ENCODE assay signal across 22 cellular contexts in the genomic region with DNA sequence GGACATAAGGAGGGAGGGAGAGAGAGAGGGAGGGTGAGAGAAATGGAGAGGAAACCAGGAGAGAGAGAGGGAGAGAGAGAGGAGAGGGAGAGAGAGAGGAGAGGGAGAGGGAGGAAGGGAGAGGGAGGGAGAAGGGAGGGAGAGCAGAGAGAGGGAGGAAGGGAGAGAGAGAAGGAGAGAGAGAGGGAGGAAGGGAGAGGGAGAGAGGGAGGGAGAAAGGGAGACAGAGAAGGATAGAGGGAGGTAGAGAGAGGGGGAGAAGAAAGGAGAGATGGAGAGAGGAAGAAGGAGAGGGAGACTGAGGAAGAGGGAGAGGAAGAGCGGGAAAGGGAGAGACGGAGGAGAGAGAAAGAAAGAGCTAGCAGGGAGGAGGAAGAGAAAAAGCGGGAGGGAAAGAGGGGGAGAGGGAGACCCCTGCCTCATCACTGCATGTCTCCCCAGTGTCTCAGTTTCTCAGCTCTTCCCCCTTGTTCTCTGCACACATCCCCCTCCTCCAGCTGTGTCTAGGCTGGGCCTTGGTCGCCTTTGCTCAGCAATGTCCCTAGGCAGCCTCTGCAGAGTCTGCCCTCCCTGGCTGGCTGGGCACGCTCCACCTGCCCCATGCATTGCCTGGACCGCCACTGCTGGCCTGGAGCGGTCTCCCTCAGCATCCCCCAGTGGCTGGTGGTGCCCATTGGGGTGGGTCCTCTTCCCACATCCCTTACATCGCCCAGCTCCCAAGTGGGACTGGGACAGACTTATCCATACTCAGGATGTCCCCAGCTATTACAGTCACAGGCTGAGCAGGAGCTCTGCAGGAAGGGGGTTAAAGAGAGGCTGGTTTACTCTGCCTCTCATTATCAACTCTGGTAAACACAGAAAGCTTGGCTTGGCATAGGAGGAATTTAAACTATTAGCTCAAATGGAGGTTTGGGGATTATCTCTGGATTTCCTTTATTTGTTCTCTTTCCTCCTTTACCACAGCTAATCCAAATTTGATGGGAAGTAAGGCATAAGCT.
DNase-seq lines count a peak whose midpoint lies in the region; ATAC-seq and TF ChIP-seq lines count a peak whose summit lies in the region.
"Had no signal": no experiment of that assay in that cellular context is flagged by ENCODE, and none has a peak within 500 bp of the region (broad histone marks: within the 10 kb centered on the region; RNA-seq: fewer than 3 reads in every experiment).

No MANE protein-coding gene starts in this region.

- no peak for TF ChIP-seq EP300 in esophagus muscularis mucosa (IDR thresholded peaks at IDR 0.05)

- H3K4me1 Mint-ChIP-seq in brain (peaks cover 45% of the 10 kb centered on the region), neural progenitor cell (peaks cover 24% of the 10 kb centered on the region)
- no peaks in the 10 kb centered on the region for H3K4me1 Mint-ChIP-seq in stimulated activated effector memory CD8-positive, alpha-beta T cell treated with anti-CD3 and anti-CD28 coated beads, Interleukin-12 subunit alpha, Interleukin-12 subunit beta, amount 100 ng/mL, for 72 hours
- H3K4me1 Mint-ChIP-seq: CD4-positive, CD25-positive, alpha-beta regulatory T cell; IgD-negative memory B cell had no signal

- 0 out of 2 replicates have a peak overlapping the region, but pooled peaks have one; percentile 12 for H4K5ac ChIP-seq in IMR-90 (ENCODE audit: low read depth, low read length)

- TF ChIP-seq POLR2A in IMR-90 (IDR thresholded peaks at IDR 0.05; ENCODE audit: low read depth, low read length) (no peak), esophagus muscularis mucosa (IDR thresholded peaks at IDR 0.05; ENCODE audit: low read depth) (no peak)

- H3K4ac ChIP-seq in IMR-90 (ENCODE audit: low read depth, low read length) (peak overlapping the region; percentile 65), mesenchymal stem cell (ENCODE audit: low read depth in 1 of 2, low read length in 2 of 2) (no peak overlapping the region)

- H3K23ac ChIP-seq in IMR-90 (ENCODE audit: low read depth, low read length), result no peak overlapping the region
- no peak overlapping the region for H3K23ac ChIP-seq in mesenchymal stem cell (ENCODE audit: low read length in 2 of 2)

- H4K20me1 ChIP-seq in IMR-90 (ENCODE audit: insufficient read depth, low read length) (no peaks in the 10 kb centered on the region), neural progenitor cell (ENCODE audit: low read depth) (no peaks in the 10 kb centered on the region)

- WGBS in IMR-90 (ENCODE audit: extremely low coverage in 2 of 2, insufficient read length in 1 of 2), 2 experiments, result 100% methylated on average over 2 of the region's 8 CpGs; no CpG with 5 or more reads in 1 of the 2 experiments
- 82% methylated on average over 8 of the region's 8 CpGs for WGBS in esophagus muscularis mucosa
- WGBS in mesenchymal stem cell, result 89% methylated on average over 4 of the region's 8 CpGs

- no peak overlapping the region for H3K27ac ChIP-seq in IMR-90 (ENCODE audit: insufficient read depth, low read length)
- no peak overlapping the region for H3K27ac ChIP-seq in neural progenitor cell
- H3K27ac ChIP-seq in esophagus muscularis mucosa (replicated peaks in 1 of 4), result no peak overlapping the region
- H3K27ac ChIP-seq in mesenchymal stem cell (ENCODE audit: low read length, poor library complexity, severe bottlenecking), result no peak overlapping the region
- H3K27ac ChIP-seq: GM23248, Peyer's patch, SJCRH30 had no signal

- TF ChIP-seq CTCF in IMR-90 (conservative IDR thresholded peaks at IDR 0.05; ENCODE audit: low read depth, low read length), result no peak
- no peak for TF ChIP-seq CTCF in brain (conservative IDR thresholded peaks at IDR 0.05)
- no peak for TF ChIP-seq CTCF in neural progenitor cell (IDR thresholded peaks at IDR 0.05)
- no peak for TF ChIP-seq CTCF in esophagus muscularis mucosa (IDR thresholded peaks at IDR 0.05)

- H3K9me1 ChIP-seq in IMR-90 (ENCODE audit: insufficient read depth, low read length), result 0 out of 2 replicates have a peak, but pooled peaks cover 5% of the 10 kb centered on the region

- H3K27me3 Mint-ChIP-seq in brain (peaks cover 9% of the 10 kb centered on the region), neural progenitor cell (ENCODE audit: insufficient read depth, low read depth) (peaks cover 13% of the 10 kb centered on the region)
- H3K27me3 Mint-ChIP-seq: CD4-positive, CD25-positive, alpha-beta regulatory T cell had no signal

- no peak overlapping the region for H3K18ac ChIP-seq in IMR-90 (ENCODE audit: low read depth, low read length)
- H3K18ac ChIP-seq in mesenchymal stem cell (ENCODE audit: low read depth in 1 of 2, low read length in 2 of 2), result no peak overlapping the region

- H3K27me3 ChIP-seq in IMR-90 (ENCODE audit: control insufficient read depth, insufficient read depth, low read length) (no peaks in the 10 kb centered on the region), neural progenitor cell (no peaks in the 10 kb centered on the region), esophagus muscularis mucosa (no peaks in the 10 kb centered on the region), mesenchymal stem cell (ENCODE audit: control insufficient read depth in 1 of 2, insufficient read depth in 1 of 2, low read length in 2 of 2) (peaks cover 13 to 32% of the 10 kb centered on the region in 2 experiments)
- H3K27me3 ChIP-seq: Peyer's patch, SJCRH30 had no signal

- POLR2A ChIA-PET in IMR-90 (lab: Charles Lee; ENCODE audit: unreplicated experiment), result interaction anchor here (0.5 kb wide), 1 partner anchor 157 kb away, joined by 8 read pairs; the partner anchor contains the start of gene NAPG

- intact Hi-C loops in IMR-90 (cut with micrococcal nuclease), result no loop called here
- intact Hi-C loops in esophagus muscularis mucosa (cut with DNase I), result no loop called here

- H2BK12ac ChIP-seq in mesenchymal stem cell (ENCODE audit: low read length in 2 of 2), result no peak overlapping the region

- H3K4me2 ChIP-seq in IMR-90 (ENCODE audit: low read depth, low read length) (no peak overlapping the region), neural progenitor cell (peak overlapping the region; percentile 17), mesenchymal stem cell (ENCODE audit: low read length, poor library complexity, severe bottlenecking) (no peak overlapping the region)

- H3K9me3 ChIP-seq in IMR-90 (ENCODE audit: control insufficient read depth, insufficient read depth, low read length) (peaks cover 5% of the 10 kb centered on the region; the same call in 1 of the 2 replicates), neural progenitor cell (ENCODE audit: low read depth) (no peaks in the 10 kb centered on the region), esophagus muscularis mucosa (peaks cover 0 to 11% (median 0%) of the 10 kb centered on the region in 4 donors), mesenchymal stem cell (ENCODE audit: control insufficient read depth, low read length) (peaks cover 6% of the 10 kb centered on the region)
- H3K9me3 ChIP-seq: HAP-1, Peyer's patch, SJCRH30 had no signal

- no peaks in the 10 kb centered on the region for H3K36me3 ChIP-seq in IMR-90 (ENCODE audit: control insufficient read depth, insufficient read depth, low read length)
- H3K36me3 ChIP-seq in neural progenitor cell, result no peaks in the 10 kb centered on the region
- no peaks in the 10 kb centered on the region for H3K36me3 ChIP-seq in esophagus muscularis mucosa
- no peaks in the 10 kb centered on the region for H3K36me3 ChIP-seq in mesenchymal stem cell (ENCODE audit: control insufficient read depth in 1 of 2, insufficient read depth in 2 of 2, low read depth in 1 of 2, low read length in 2 of 2)
- H3K36me3 ChIP-seq: HAP-1, Peyer's patch, SJCRH30 had no signal

- H3K4me3 Mint-ChIP-seq in brain (no peak overlapping the region), neural progenitor cell (no peak overlapping the region)
- no peak overlapping the region for H3K4me3 Mint-ChIP-seq in stimulated activated effector memory CD8-positive, alpha-beta T cell treated with anti-CD3 and anti-CD28 coated beads, Interleukin-12 subunit alpha, Interleukin-12 subunit beta, amount 100 ng/mL, for 72 hours
- H3K4me3 Mint-ChIP-seq: CD4-positive, CD25-positive, alpha-beta regulatory T cell; IgD-negative memory B cell had no signal

- peak overlapping the region; percentile 39 for H2BK20ac ChIP-seq in IMR-90 (ENCODE audit: low read depth, low read length)

- peak overlapping the region; percentile 18 for H2AK9ac ChIP-seq in IMR-90 (replicated peaks; ENCODE audit: low read depth, low read length, poor library complexity)

- H2BK15ac ChIP-seq in IMR-90 (ENCODE audit: low read depth, low read length) (peak overlapping the region; percentile 11; the same call in 1 of the 3 replicates), mesenchymal stem cell (ENCODE audit: low read depth, poor library complexity, severe bottlenecking) (no peak overlapping the region)

- H2AK5ac ChIP-seq in IMR-90 (ENCODE audit: low read depth, low read length) (0 out of 2 replicates have a peak overlapping the region, but pooled peaks have one; percentile 35), mesenchymal stem cell (ENCODE audit: low read length, severe bottlenecking) (no peak overlapping the region)

- H2BK5ac ChIP-seq in IMR-90 (ENCODE audit: low read depth, low read length, poor library complexity, severe bottlenecking) (no peak overlapping the region), mesenchymal stem cell (ENCODE audit: low read depth, low read length, poor library complexity, severe bottlenecking) (no peak overlapping the region)

- H3K4me3 ChIP-seq in IMR-90 (ENCODE audit: insufficient read depth, low read depth, low read length) (no peak overlapping the region), neural progenitor cell (no peak overlapping the region), esophagus muscularis mucosa (no peak overlapping the region), mesenchymal stem cell (ENCODE audit: insufficient read depth in 1 of 2, low read depth in 1 of 2, low read length in 2 of 2) (no peak overlapping the region)
- H3K4me3 ChIP-seq: GM12878, GM23248, HAP-1, Peyer's patch, SJCRH30 had no signal

- in situ Hi-C loops in IMR-90 (cut with MboI; ENCODE audit: low sequenced_read_pairs), result no loop called here

- peak overlapping the region; percentile 62; the same call in 1 of the 2 replicates for H3K14ac ChIP-seq in IMR-90 (replicated peaks; ENCODE audit: low read depth, low read length)
- H3K14ac ChIP-seq in mesenchymal stem cell (ENCODE audit: low read length in 2 of 2), result peak overlapping the region in 1 of 2 experiments; percentile 2

- H4K91ac ChIP-seq in IMR-90 (ENCODE audit: insufficient read depth, low read depth, low read length), result 0 out of 2 replicates have a peak overlapping the region, but pooled peaks have one; percentile 23
- no peak overlapping the region for H4K91ac ChIP-seq in mesenchymal stem cell (ENCODE audit: low read length)

- H3K79me1 ChIP-seq in IMR-90 (ENCODE audit: low read depth in 1 of 2, low read length in 2 of 2) (no peaks in the 10 kb centered on the region), mesenchymal stem cell (replicated peaks; ENCODE audit: low read length, poor library complexity, severe bottlenecking) (no peaks in the 10 kb centered on the region)

- H3K9me3 Mint-ChIP-seq in brain (peaks cover 10 to 31% (median 11%) of the 10 kb centered on the region in 5 experiments), neural progenitor cell (peaks cover 21% of the 10 kb centered on the region)
- H3K9me3 Mint-ChIP-seq in stimulated activated effector memory CD8-positive, alpha-beta T cell treated with anti-CD3 and anti-CD28 coated beads, Interleukin-12 subunit alpha, Interleukin-12 subunit beta, amount 100 ng/mL, for 72 hours, result no peaks in the 10 kb centered on the region

- H4K8ac ChIP-seq in IMR-90 (ENCODE audit: low read depth in 2 of 2, low read length in 2 of 2) (no peak overlapping the region; a peak in 1 of 4 replicates), mesenchymal stem cell (ENCODE audit: low read length) (no peak overlapping the region)

- H3K56ac ChIP-seq in IMR-90 (ENCODE audit: extremely low read depth, insufficient read depth, low read length), result no peak overlapping the region

- no peak for TF ChIP-seq RAD21 in IMR-90 (IDR thresholded peaks at IDR 0.05; ENCODE audit: low read length)

- no peaks in the 10 kb centered on the region for H3K79me2 ChIP-seq in neural progenitor cell (ENCODE audit: low read depth)

- H3K36me3 Mint-ChIP-seq in brain (no peaks in the 10 kb centered on the region), neural progenitor cell (no peaks in the 10 kb centered on the region)
- no peaks in the 10 kb centered on the region for H3K36me3 Mint-ChIP-seq in stimulated activated effector memory CD8-positive, alpha-beta T cell treated with anti-CD3 and anti-CD28 coated beads, Interleukin-12 subunit alpha, Interleukin-12 subunit beta, amount 100 ng/mL, for 72 hours
- H3K36me3 Mint-ChIP-seq: CD4-positive, CD25-positive, alpha-beta regulatory T cell had no signal

- DNase-seq in IMR-90 (no peak), neural progenitor cell (ENCODE audit: low spot score) (peak; percentile 8), esophagus muscularis mucosa (ENCODE audit: extremely low spot score) (no peak), SK-N-DZ (ENCODE audit: low spot score) (no peak), mesenchymal stem cell (no peak), mucosa of gallbladder (ENCODE audit: low spot score) (no peak)
- DNase-seq in stimulated activated effector memory CD8-positive, alpha-beta T cell treated with anti-CD3 and anti-CD28 coated beads, Interleukin-12 subunit alpha, Interleukin-12 subunit beta, amount 100 ng/mL, for 72 hours (ENCODE audit: low spot score in 2 of 2), result peak in 1 of 2 donors; percentile 26
- DNase-seq: CD4-positive, CD25-positive, alpha-beta regulatory T cell; DND-41; Karpas-422; MV-4-11; NCI-H1105 treated with DMSO at 0.1 percent for 48 hours; NCI-H2029 treated with DMSO at 0.1 percent for 48 hours; NCI-H345; NCI-H524 treated with DMSO at 0.1 percent for 48 hours; Peyer's patch; SJCRH30 had no signal

- no TSS peak for BruUV-seq in IMR-90 (replicated peaks; lab: Mats Ljungman, UMichigan)

- peaks cover 10% of the 10 kb centered on the region for H3K4me1 ChIP-seq in IMR-90 (ENCODE audit: control insufficient read depth, insufficient read depth, low read length)
- peaks cover 15% of the 10 kb centered on the region for H3K4me1 ChIP-seq in neural progenitor cell
- H3K4me1 ChIP-seq in esophagus muscularis mucosa, result no peaks in the 10 kb centered on the region
- no peaks in the 10 kb centered on the region for H3K4me1 ChIP-seq in mesenchymal stem cell (ENCODE audit: control insufficient read depth, insufficient read depth, low read depth, low read length)
- H3K4me1 ChIP-seq: HAP-1, Peyer's patch, SJCRH30 had no signal

- peak; percentile 54; the same call in 1 of the 2 replicates for ATAC-seq in IMR-90 (ENCODE audit: low read depth)
- peak; percentile 48 for ATAC-seq in stimulated activated effector memory CD8-positive, alpha-beta T cell treated with anti-CD3 and anti-CD28 coated beads, Interleukin-12 subunit alpha, Interleukin-12 subunit beta, amount 100 ng/mL, for 72 hours
- ATAC-seq: GM12878 had no signal

- H3F3A ChIP-seq in neural progenitor cell (ENCODE audit: low read depth), result no peaks in the 10 kb centered on the region

- peak overlapping the region; percentile 58 for H2BK120ac ChIP-seq in IMR-90 (ENCODE audit: low read depth, low read length)
- no peak overlapping the region for H2BK120ac ChIP-seq in mesenchymal stem cell (ENCODE audit: low read depth, low read length)

- CTCF ChIA-PET in IMR-90 (lab: Yijun Ruan, JAX), result interaction anchor here (1.3 kb wide), 1 partner anchor 9 kb away, joined by 3 read pairs; no protein-coding TSS in a partner anchor

- H2AFZ ChIP-seq in IMR-90 (replicated peaks; ENCODE audit: low read length, poor library complexity) (peak overlapping the region; percentile 8), neural progenitor cell (replicated peaks) (no peak overlapping the region), mesenchymal stem cell (ENCODE audit: low read depth, low read length) (no peak overlapping the region)
- H2AFZ ChIP-seq: GM23248 had no signal

- dilution Hi-C loops in IMR-90 (cut with HindIII; ENCODE audit: low sequenced_read_pairs, unreplicated experiment), result no loop called here

- H3K9ac ChIP-seq in IMR-90 (ENCODE audit: low read depth, low read length) (no peak overlapping the region), neural progenitor cell (no peak overlapping the region), mesenchymal stem cell (ENCODE audit: low read length) (no peak overlapping the region)
- H3K9ac ChIP-seq: GM23248 had no signal

- H3K27ac Mint-ChIP-seq in brain (peak overlapping the region in 3 of 5 experiments; percentile 26 to 89 (median 85)), neural progenitor cell (no peak overlapping the region)
- H3K27ac Mint-ChIP-seq in stimulated activated effector memory CD8-positive, alpha-beta T cell treated with anti-CD3 and anti-CD28 coated beads, Interleukin-12 subunit alpha, Interleukin-12 subunit beta, amount 100 ng/mL, for 72 hours, result no peak overlapping the region
- H3K27ac Mint-ChIP-seq: CD4-positive, CD25-positive, alpha-beta regulatory T cell; IgD-negative memory B cell had no signal

Comparison
In these comparisons a context has a peak if more than half of its experiments do, and no peak if none do; other contexts are left out.
1. H3K27ac Mint-ChIP-seq: peak in brain (3 of 5); none in neural progenitor cell (single experiment) and stimulated activated effector memory CD8-positive, alpha-beta T cell treated with anti-CD3 and anti-CD28 coated beads, Interleukin-12 subunit alpha, Interleukin-12 subunit beta, amount 100 ng/mL, for 72 hours (single experiment).